In genomic region chr3:43390255-43390588, GRCh38 we compare ENCODE assay signal across 2 cellular contexts.
TF ChIP-seq lines count a peak whose summit lies in the region.

No MANE protein-coding gene starts in this region.

TF ChIP-seq in K562, 482 proteins besides CTCF, POLR2A, EP300 and RAD21 (continued from another document):
- TF ChIP-seq SAFB (IDR thresholded peaks at IDR 0.05; ENCODE audit: borderline replicate concordance, low read depth, low read length) (no peak), CREBBP (IDR thresholded peaks at IDR 0.05; ENCODE audit: low read depth, low read length) (no peak), CBX3 (IDR thresholded peaks at IDR 0.05; ENCODE audit: borderline replicate concordance in 1 of 2, low read length in 2 of 2) (no peak), PKNOX1 (IDR thresholded peaks at IDR 0.05) (no peak)

TF ChIP-seq in HepG2, 621 proteins besides CTCF, POLR2A, EP300 and RAD21 (continued from another document):
- TF ChIP-seq THAP9 (CRISPR knock-in tag; IDR thresholded peaks at IDR 0.05; ENCODE audit: borderline replicate concordance), result no peak
- no peak for TF ChIP-seq EED (CRISPR knock-in tag; IDR thresholded peaks at IDR 0.05)
- TF ChIP-seq E2F5 (CRISPR knock-in tag; conservative IDR thresholded peaks at IDR 0.05), result no peak
- TF ChIP-seq ZBTB21 (CRISPR knock-in tag; IDR thresholded peaks at IDR 0.05), result no peak
- TF ChIP-seq, protein P1, sequence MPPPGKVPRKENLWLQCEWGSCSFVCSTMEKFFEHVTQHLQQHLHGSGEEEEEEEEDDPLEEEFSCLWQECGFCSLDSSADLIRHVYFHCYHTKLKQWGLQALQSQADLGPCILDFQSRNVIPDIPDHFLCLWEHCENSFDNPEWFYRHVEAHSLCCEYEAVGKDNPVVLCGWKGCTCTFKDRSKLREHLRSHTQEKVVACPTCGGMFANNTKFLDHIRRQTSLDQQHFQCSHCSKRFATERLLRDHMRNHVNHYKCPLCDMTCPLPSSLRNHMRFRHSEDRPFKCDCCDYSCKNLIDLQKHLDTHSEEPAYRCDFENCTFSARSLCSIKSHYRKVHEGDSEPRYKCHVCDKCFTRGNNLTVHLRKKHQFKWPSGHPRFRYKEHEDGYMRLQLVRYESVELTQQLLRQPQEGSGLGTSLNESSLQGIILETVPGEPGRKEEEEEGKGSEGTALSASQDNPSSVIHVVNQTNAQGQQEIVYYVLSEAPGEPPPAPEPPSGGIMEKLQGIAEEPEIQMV (CRISPR knock-in tag; IDR thresholded peaks at IDR 0.05; ENCODE audit: low read depth), result no peak
- no peak for TF ChIP-seq DR1 (CRISPR knock-in tag; IDR thresholded peaks at IDR 0.05)
- no peak for TF ChIP-seq ZNF891 (CRISPR knock-in tag; IDR thresholded peaks at IDR 0.05)
- TF ChIP-seq ZNF883 (CRISPR knock-in tag; IDR thresholded peaks at IDR 0.05; ENCODE audit: not compliant biosample characterization), result no peak
- no peak for TF ChIP-seq KMT2B (CRISPR knock-in tag; IDR thresholded peaks at IDR 0.05)
- TF ChIP-seq ZNF33A (CRISPR knock-in tag; IDR thresholded peaks at IDR 0.05; ENCODE audit: borderline replicate concordance), result no peak
- TF ChIP-seq FOXK1 (CRISPR knock-in tag; IDR thresholded peaks at IDR 0.05; ENCODE audit: borderline replicate concordance, low read depth), result no peak
- TF ChIP-seq ZMYM4 (CRISPR knock-in tag; IDR thresholded peaks at IDR 0.05), result no peak
- no peak for TF ChIP-seq SMAD3 (CRISPR knock-in tag; IDR thresholded peaks at IDR 0.05)
- no peak for TF ChIP-seq HNRNPH1 (optimal IDR thresholded peaks at IDR 0.05; ENCODE audit: low read depth, low read length)
- TF ChIP-seq ZNF251 (CRISPR knock-in tag; IDR thresholded peaks at IDR 0.05), result no peak
- no peak for TF ChIP-seq SCMH1 (CRISPR knock-in tag; IDR thresholded peaks at IDR 0.05; ENCODE audit: borderline replicate concordance)
- no peak for TF ChIP-seq GPBP1L1 (CRISPR knock-in tag; IDR thresholded peaks at IDR 0.05)
- no peak for TF ChIP-seq ZNF205 (CRISPR knock-in tag; IDR thresholded peaks at IDR 0.05)
